ENCODE assay signal across 8 cellular contexts in the genomic region with DNA sequence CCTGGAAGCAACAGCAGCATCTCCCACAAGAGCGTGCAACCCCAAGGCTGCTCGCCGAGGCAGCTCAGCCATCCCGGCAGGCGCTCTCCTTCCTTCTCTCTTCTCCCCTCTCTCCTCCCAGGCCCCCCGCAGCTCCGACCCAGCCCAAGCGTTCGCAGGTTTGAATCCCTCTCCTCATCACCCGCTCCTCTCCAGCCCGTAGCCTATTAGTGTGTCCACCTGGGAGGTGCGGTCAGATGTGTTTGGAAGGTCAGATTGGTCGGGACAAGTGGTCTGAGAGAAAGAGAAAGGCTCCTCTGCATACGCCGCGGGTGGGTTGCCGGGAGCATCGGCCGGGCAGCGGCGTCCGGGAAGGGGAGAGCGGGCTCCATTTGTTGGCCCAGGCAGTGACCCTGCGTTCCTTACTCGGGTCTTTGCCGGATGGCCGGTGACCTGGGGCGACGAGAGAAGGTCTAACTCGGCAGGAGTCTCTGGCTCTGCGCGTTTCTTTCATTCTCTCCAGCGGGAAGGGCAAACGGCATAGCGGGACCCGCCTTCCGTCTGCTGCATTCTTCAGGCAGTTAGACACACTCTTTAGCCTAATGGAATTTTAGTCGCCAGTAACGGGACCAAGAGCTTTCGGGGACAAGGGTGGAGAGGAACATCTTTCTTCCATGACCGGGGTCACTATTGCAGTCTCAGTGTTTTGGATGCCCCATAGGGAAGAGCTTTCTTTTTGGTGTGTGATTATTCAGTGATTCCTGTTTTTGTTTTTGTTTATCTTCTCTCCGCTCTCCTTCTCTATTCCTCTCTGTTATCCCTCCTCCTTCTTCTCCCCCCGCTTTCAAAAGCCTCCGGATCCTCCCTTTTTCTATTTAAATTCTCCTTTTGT. TPM values are rescaled to one million over a fixed set of nuclear protein-coding genes. Genes with fewer than 3 reads are reported as not detected.
DNase-seq lines count a peak whose midpoint lies in the region; ATAC-seq and TF ChIP-seq lines count a peak whose summit lies in the region.

No MANE protein-coding gene starts in this region.

- H3K27ac Mint-ChIP-seq in stimulated activated naive B cell treated with anti-CD40 and anti-IgM and Interleukin-4, amounts not matched to agents 10 μg/mL and 1 μg/mL and 100 μg/mL, for 72 hours: peak overlapping the region; percentile 31

- no TSS peak for BruUV-seq in OCI-LY7 (replicated peaks; lab: Mats Ljungman, UMichigan)

- H3K27me3 ChIP-seq in GM23248 (replicated peaks; ENCODE audit: insufficient read depth) (peaks cover 67% of the 10 kb centered on the region), RWPE2 (ENCODE audit: insufficient read depth, poor library complexity, severe bottlenecking) (peaks cover 67% of the 10 kb centered on the region)

- H4K20me1 ChIP-seq in GM23248 (ENCODE audit: insufficient read depth): no peaks in the 10 kb centered on the region
- no peaks in the 10 kb centered on the region for H4K20me1 ChIP-seq in OCI-LY7 (ENCODE audit: insufficient read depth, low read length)

- CTCF ChIA-PET in OCI-LY7 (lab: Charles Lee; ENCODE audit: unreplicated experiment): no interaction called here

- peak overlapping the region; percentile 89 to 90 for H3K4me3 Mint-ChIP-seq in stimulated activated naive B cell treated with anti-CD40 and anti-IgM and Interleukin-4, amounts not matched to agents 10 μg/mL and 1 μg/mL and 100 μg/mL, for 72 hours

- H3K4me2 ChIP-seq in GM23248 (ENCODE audit: unreplicated experiment) (peak overlapping the region; percentile 60), OCI-LY7 (ENCODE audit: low read length) (no peak overlapping the region)

- 2 to 3% methylated on average over 42 to 43 of the region's 44 CpGs for WGBS in GM23248 (ENCODE audit: low coverage in 1 of 2, low lambda C conversion rate in 2 of 2, missing lambda C conversion rate in 2 of 2), 2 experiments

- no peak overlapping the region for H3K9ac ChIP-seq in GM23248

- no peaks in the 10 kb centered on the region for H3K9me3 ChIP-seq in GM23248 (ENCODE audit: low read depth)
- H3K9me3 ChIP-seq in RWPE2 (ENCODE audit: severe bottlenecking): no peaks in the 10 kb centered on the region
- H3K9me3 ChIP-seq in OCI-LY7 (ENCODE audit: low read length): no peaks in the 10 kb centered on the region

- no peaks in the 10 kb centered on the region for H3K4me1 ChIP-seq in GM23248 (ENCODE audit: insufficient read depth)
- peaks cover 7% of the 10 kb centered on the region for H3K4me1 ChIP-seq in RWPE2 (ENCODE audit: insufficient read depth, poor library complexity, severe bottlenecking)
- H3K4me1 ChIP-seq in OCI-LY7 (ENCODE audit: insufficient read depth, low read length, poor library complexity, severe bottlenecking): no peaks in the 10 kb centered on the region

- peak overlapping the region; percentile 71 for H2AFZ ChIP-seq in GM23248
- H2AFZ ChIP-seq in OCI-LY7 (ENCODE audit: low read length): no peak overlapping the region

- no peaks in the 10 kb centered on the region for H3F3A ChIP-seq in GM23248 (ENCODE audit: insufficient read depth)

- H3K4me3 ChIP-seq in GM23248 (peak overlapping the region; percentile 68), RWPE2 (ENCODE audit: severe bottlenecking) (peak overlapping the region; percentile 33), OCI-LY7 (ENCODE audit: low read depth, low read length, poor library complexity, severe bottlenecking) (no peak overlapping the region)

- no peaks in the 10 kb centered on the region for H3K36me3 Mint-ChIP-seq in stimulated activated naive B cell treated with anti-CD40 and anti-IgM and Interleukin-4, amounts not matched to agents 10 μg/mL and 1 μg/mL and 100 μg/mL, for 72 hours

- intact Hi-C loops in OCI-LY7 (cut with micrococcal nuclease; ENCODE audit: unreplicated experiment): no loop called here

- TF ChIP-seq CTCF in RWPE2 (IDR thresholded peaks at IDR 0.05; ENCODE audit: poor library complexity, severe bottlenecking) (no peak), OCI-LY7 (conservative IDR thresholded peaks at IDR 0.05; ENCODE audit: low read length) (no peak)

- H3K79me2 ChIP-seq in GM23248 (ENCODE audit: insufficient read depth): no peaks in the 10 kb centered on the region
- H3K79me2 ChIP-seq in OCI-LY7 (ENCODE audit: insufficient read depth, low read depth, low read length): no peaks in the 10 kb centered on the region

- H3K9me2 ChIP-seq in GM23248 (ENCODE audit: insufficient read depth) (no peaks in the 10 kb centered on the region), OCI-LY7 (ENCODE audit: insufficient read depth, low read length) (no peaks in the 10 kb centered on the region)

- ATAC-seq in RWPE2 (ENCODE audit: low read depth) (peak; percentile 53), left lobe of liver (peak; percentile 50)
- ATAC-seq in stimulated activated naive B cell treated with anti-CD40 and anti-IgM and Interleukin-4, amounts not matched to agents 10 μg/mL and 1 μg/mL and 100 μg/mL, for 72 hours (replicated peaks): peak; percentile 4 to 27

- POLR2A ChIA-PET in OCI-LY7 (lab: Charles Lee): no interaction called here

- H3K36me3 ChIP-seq in GM23248 (ENCODE audit: low read depth) (no peaks in the 10 kb centered on the region), RWPE2 (ENCODE audit: low read depth) (no peaks in the 10 kb centered on the region), OCI-LY7 (ENCODE audit: insufficient read depth, low read length) (no peaks in the 10 kb centered on the region)

- H3K4me1 Mint-ChIP-seq in stimulated activated naive B cell treated with anti-CD40 and anti-IgM and Interleukin-4, amounts not matched to agents 10 μg/mL and 1 μg/mL and 100 μg/mL, for 72 hours: peaks cover 24 to 32% of the 10 kb centered on the region in 2 donors

- H3K9me3 Mint-ChIP-seq in stimulated activated naive B cell treated with anti-CD40 and anti-IgM and Interleukin-4, amounts not matched to agents 10 μg/mL and 1 μg/mL and 100 μg/mL, for 72 hours: no peaks in the 10 kb centered on the region

- in situ Hi-C loops in GM23248 (cut with MboI): no loop called here

- H3K27ac ChIP-seq in GM23248 (no peak overlapping the region), RWPE2 (ENCODE audit: poor library complexity, severe bottlenecking) (no peak overlapping the region), OCI-LY7 (ENCODE audit: low read depth, low read length, poor library complexity, severe bottlenecking) (no peak overlapping the region)

- H3K27me3 Mint-ChIP-seq in stimulated activated naive B cell treated with anti-CD40 and anti-IgM and Interleukin-4, amounts not matched to agents 10 μg/mL and 1 μg/mL and 100 μg/mL, for 72 hours: peaks cover 45 to 56% of the 10 kb centered on the region in 2 donors

- DNase-seq in Daoy (ENCODE audit: low read depth): peak; percentile 17
- peak; percentile 65 for DNase-seq in GM23248
- peak; percentile 38 for DNase-seq in RWPE2 (ENCODE audit: low spot score)
- peak; percentile 36 for DNase-seq in dermis blood vessel endothelial cell
- DNase-seq in left lobe of liver (ENCODE audit: low spot score): no peak
- no peak for DNase-seq in stimulated activated naive B cell treated with anti-CD40 and anti-IgM and Interleukin-4, amounts not matched to agents 10 μg/mL and 1 μg/mL and 100 μg/mL, for 72 hours
- DNase-seq in OCI-LY7 (ENCODE audit: low spot score): no peak
- DNase-seq in SIG-M5 (lab: John Stamatoyannopoulos, UW): no peak

RNA-seq across cellular contexts. Expression of gene TMEFF2, which starts 1.1 kb away (rescaled TPM):
- 0.12 TPM in 1 of 2 replicates, not detected in the other for total RNA-seq in Daoy (2014; rRNA removed; shearing (Covaris generic))
- total RNA-seq in GM23248 (2014; rRNA removed; shearing (Covaris generic)): 0.25 TPM in 1 of 2 replicates, not detected in the other
- 0.13 TPM in 1 of 2 replicates, not detected in the other for polyA plus RNA-seq in GM23248 (2016; fragmentation: Nextera tagmentation; extraction: Ambion mirVana)
- total RNA-seq in dermis blood vessel endothelial cell (0.05 TPM in 1 of 2 replicates, not detected in the other), left lobe of liver (not detected), OCI-LY7 (2022) (not detected in 2 replicates)
- total RNA-seq in OCI-LY7 (2014; rRNA removed; shearing (Covaris generic)): not detected in 2 replicates

Comparison
In these comparisons a context has a peak if more than half of its experiments do, and no peak if none do; other contexts are left out.
1. DNase-seq: peak in Daoy (single experiment), GM23248 (single experiment), RWPE2 (single experiment) and dermis blood vessel endothelial cell (single experiment); none in left lobe of liver (single experiment), stimulated activated naive B cell treated with anti-CD40 and anti-IgM and Interleukin-4, amounts not matched to agents 10 μg/mL and 1 μg/mL and 100 μg/mL, for 72 hours (single experiment), OCI-LY7 (single experiment) and SIG-M5 (single experiment).
2. Peak in every context shown above with its lines, with median percentiles within 50 percentile points of each other: ATAC-seq.